In genomic region chr2:134079373-134079772, GRCh38 we compare ENCODE assay signal across 13 cellular contexts.
A peak's percentile ranks its signal among the peaks of the same experiment; 100 is the strongest.
DNase-seq lines count a peak whose midpoint lies in the region; ATAC-seq and TF ChIP-seq lines count a peak whose summit lies in the region.
"Had no signal": no experiment of that assay in that cellular context is flagged by ENCODE, and none has a peak within 500 bp of the region (broad histone marks: within the 10 kb centered on the region; RNA-seq: fewer than 3 reads in every experiment).

No MANE protein-coding gene starts in this region.

- H3K4me3 Mint-ChIP-seq in memory B cell (no peak overlapping the region), Calu3 (ENCODE audit: low read depth, unreplicated experiment) (no peak overlapping the region)

- WGBS in body of pancreas, 2 donors: 76 to 86% methylated on average over 4 of the region's 4 CpGs

- H3K4me3 ChIP-seq in body of pancreas: no peak overlapping the region
- H3K4me3 ChIP-seq: adrenal gland, right lobe of liver, SK-N-MC had no signal

- CTCF ChIA-PET in Calu3 (lab: Charles Lee): no interaction called here

- H3K9me3 ChIP-seq in body of pancreas: no peaks in the 10 kb centered on the region
- H3K9me3 ChIP-seq: adrenal gland, right lobe of liver had no signal

- TF ChIP-seq CTCF in Calu3 (IDR thresholded peaks at IDR 0.05; ENCODE audit: unreplicated experiment) (no peak), body of pancreas (IDR thresholded peaks at IDR 0.05) (no peak)

- H3K27me3 ChIP-seq in body of pancreas: no peaks in the 10 kb centered on the region
- H3K27me3 ChIP-seq: adrenal gland, right lobe of liver had no signal

- H3K9me3 Mint-ChIP-seq in memory B cell (peaks cover 3% of the 10 kb centered on the region), Calu3 (ENCODE audit: low read depth, unreplicated experiment) (peaks cover 2% of the 10 kb centered on the region)

- H3K4me1 Mint-ChIP-seq in memory B cell (peaks cover 25% of the 10 kb centered on the region), Calu3 (ENCODE audit: low read depth, unreplicated experiment) (no peaks in the 10 kb centered on the region)

- no peak for TF ChIP-seq POLR2A in body of pancreas (IDR thresholded peaks at IDR 0.05)

- H3K27me3 Mint-ChIP-seq in memory B cell (no peaks in the 10 kb centered on the region), Calu3 (ENCODE audit: unreplicated experiment) (no peaks in the 10 kb centered on the region)

- ATAC-seq in GM19023 (IDR thresholded peaks at IDR 0.05; ENCODE audit: unreplicated experiment): peak; percentile 96
- ATAC-seq in GM21529 (IDR thresholded peaks at IDR 0.05; ENCODE audit: unreplicated experiment): peak; percentile 99
- ATAC-seq in HG03103 (IDR thresholded peaks at IDR 0.05; ENCODE audit: low read depth, unreplicated experiment): peak; percentile 95
- peak; percentile 96 for ATAC-seq in memory B cell (ENCODE audit: low read depth)
- no peak for ATAC-seq in body of pancreas

- DNase-seq in memory B cell (ENCODE audit: low spot score in 2 of 2) (peak in 1 of 2 donors; percentile 10), Calu3 (no peak), body of pancreas (no peak), iPS-NIHi11 (ENCODE audit: low spot score) (no peak)
- DNase-seq: activated CD4-positive, alpha-beta T cell treated with anti-CD3 and anti-CD28 coated beads, Interleukin-2, amount 50 U/mL, for 4 hours; adrenal gland; DMS 273 treated with DMSO at 0.1 percent for 48 hours; NCI-H510A; right lobe of liver had no signal

- H3K36me3 Mint-ChIP-seq in memory B cell: peaks cover 2% of the 10 kb centered on the region
- H3K36me3 Mint-ChIP-seq in Calu3 (ENCODE audit: insufficient read depth, unreplicated experiment): no peaks in the 10 kb centered on the region

- no TSS peak for BruUV-seq in Calu3 (replicated peaks; lab: Mats Ljungman, UMichigan)

- no peak overlapping the region for H3K27ac ChIP-seq in body of pancreas
- H3K27ac ChIP-seq: right lobe of liver, SK-N-MC had no signal

- H3K27ac Mint-ChIP-seq in memory B cell (no peak overlapping the region), Calu3 (ENCODE audit: unreplicated experiment) (no peak overlapping the region)

- H3K4me1 ChIP-seq in body of pancreas: no peaks in the 10 kb centered on the region
- H3K4me1 ChIP-seq: right lobe of liver had no signal

- intact Hi-C loops in Calu3 (cut with micrococcal nuclease; ENCODE audit: unreplicated experiment) (no loop called here), body of pancreas (cut with DNase I) (no loop called here)

- H3K36me3 ChIP-seq in body of pancreas (replicated peaks in 1 of 2; ENCODE audit: insufficient read depth in 1 of 2, low read depth in 2 of 2): no peaks in the 10 kb centered on the region
- H3K36me3 ChIP-seq: adrenal gland, right lobe of liver had no signal
